In genomic region chr4:138645289-138645688, GRCh38 we compare ENCODE assay signal across 23 cellular contexts.
A peak's percentile ranks its signal among the peaks of the same experiment; 100 is the strongest.
DNase-seq lines count a peak whose midpoint lies in the region; FAIRE-seq and TF ChIP-seq lines count a peak whose summit lies in the region.
"Had no signal": no experiment of that assay in that cellular context is flagged by ENCODE, and none has a peak within 500 bp of the region (broad histone marks: within the 10 kb centered on the region; RNA-seq: fewer than 3 reads in every experiment).

No MANE protein-coding gene starts in this region.

- no peaks in the 10 kb centered on the region for H3K27me3 ChIP-seq in small intestine (ENCODE audit: control insufficient read depth in 2 of 2, insufficient read depth in 2 of 2, low read length in 2 of 2)
- H3K27me3 ChIP-seq: right atrium auricular region had no signal

- H3K4me1 ChIP-seq in small intestine (ENCODE audit: control insufficient read depth in 2 of 2, insufficient read depth in 1 of 2, low read depth in 1 of 2, low read length in 1 of 2) = no peaks in the 10 kb centered on the region
- H3K4me1 ChIP-seq: right atrium auricular region had no signal

- TF ChIP-seq CTCF in AG10803 (conservative IDR thresholded peaks at IDR 0.05; ENCODE audit: low read length) (no peak), astrocyte of the spinal cord (IDR thresholded peaks at IDR 0.05; ENCODE audit: low read depth, low read length) (no peak), GM10266 (IDR thresholded peaks at IDR 0.05; ENCODE audit: control insufficient read depth, insufficient read depth, low read depth, missing control alignments) (no peak)

- in situ Hi-C loops in astrocyte of the spinal cord (cut with HindIII; ENCODE audit: low sequenced_read_pairs) = no loop called here

- peak; percentile 13 for DNase-seq in AG10803 (ENCODE audit: low read depth)
- no peak for DNase-seq in HTR-8/SVneo (ENCODE audit: insufficient read length, low spot score)
- DNase-seq in astrocyte of the spinal cord (ENCODE audit: low read depth, low spot score) = peak; percentile 24
- DNase-seq in left kidney (ENCODE audit: low read depth, low spot score) = peak; percentile 62
- no peak for DNase-seq in GM10266 (ENCODE audit: extremely low spot score)
- no peak for DNase-seq in small intestine
- DNase-seq in HCEC 1CT = no peak
- no peak for DNase-seq in NCI-H146 (lab: John Stamatoyannopoulos, UW)
- DNase-seq: ACHN; activated CD4-positive, alpha-beta T cell treated with anti-CD3 and anti-CD28 coated beads for 36 hours; DMS 273 treated with DMSO at 0.1 percent for 48 hours; GDM1; naive B cell; NCI-H1092; NCI-H2081 treated with DMSO at 0.1 percent for 48 hours; NCI-H526 treated with DMSO at 0.1 percent for 48 hours; Right ventricle myocardium superior; stimulated activated CD8-positive, alpha-beta memory T cell treated with anti-CD3 and anti-CD28 coated beads, Interleukin-4, amount 100 ng/mL, for 48 hours; T-cell had no signal

- no peaks in the 10 kb centered on the region for H3K36me3 ChIP-seq in small intestine (ENCODE audit: control insufficient read depth in 2 of 2, insufficient read depth in 2 of 2, low read length in 2 of 2)
- H3K36me3 ChIP-seq: right atrium auricular region had no signal

- 74 to 87% (median 80%) methylated on average over 4 of the region's 4 CpGs for WGBS in small intestine, 3 donors

- peak; percentile 40 for FAIRE-seq in HTR-8/SVneo (lab: Jason Lieb, UNC)
- FAIRE-seq in small intestine (lab: Jason Lieb, UNC) = no peak
- FAIRE-seq: TTC549 had no signal

- H3K27ac ChIP-seq in small intestine (ENCODE audit: low read depth in 1 of 2, low read length in 1 of 2) = no peak overlapping the region
- H3K27ac ChIP-seq: coronary artery, KMS-11, right atrium auricular region had no signal

- H3K4me3 ChIP-seq in AG10803 (ENCODE audit: low read length) (no peak overlapping the region), astrocyte of the spinal cord (ENCODE audit: low read depth, low read length) (no peak overlapping the region), small intestine (ENCODE audit: low read depth in 1 of 2, low read length in 2 of 2) (no peak overlapping the region)
- H3K4me3 ChIP-seq: coronary artery, right atrium auricular region had no signal

- H3K9me3 ChIP-seq in small intestine (ENCODE audit: control insufficient read depth, low read depth) = no peaks in the 10 kb centered on the region
- H3K9me3 ChIP-seq: right atrium auricular region had no signal

Comparison
In these comparisons a context has a peak if more than half of its experiments do, and no peak if none do; other contexts are left out.
1. DNase-seq: peak in AG10803 (single experiment), astrocyte of the spinal cord (single experiment) and left kidney (single experiment); none in HTR-8/SVneo (single experiment), GM10266 (single experiment), small intestine (single experiment), HCEC 1CT (single experiment) and NCI-H146 (single experiment).